In genomic region chr19:2511570-2511969, GRCh38 we compare ENCODE assay signal across 1 cellular context.
TF ChIP-seq lines count a peak whose summit lies in the region.

No MANE protein-coding gene starts in this region.

TF ChIP-seq in HepG2, 621 proteins besides CTCF, POLR2A, EP300 and RAD21 (continued from another document and continues in another):
- TF ChIP-seq SKIL (CRISPR knock-in tag; IDR thresholded peaks at IDR 0.05; ENCODE audit: borderline replicate concordance) (no peak), ZBTB25 (CRISPR knock-in tag; IDR thresholded peaks at IDR 0.05) (no peak), ZNF350 (CRISPR knock-in tag; IDR thresholded peaks at IDR 0.05; ENCODE audit: borderline replicate concordance, low read depth) (no peak; the same call in 1 of the 2 replicates), ZNF615 (CRISPR knock-in tag; IDR thresholded peaks at IDR 0.05; ENCODE audit: borderline replicate concordance) (no peak), ZMYM2 (CRISPR knock-in tag; IDR thresholded peaks at IDR 0.05) (no peak), RCOR2 (CRISPR knock-in tag; IDR thresholded peaks at IDR 0.05) (no peak), TCF12 (IDR thresholded peaks at IDR 0.05) (no peak), TCF12 (CRISPR knock-in tag; IDR thresholded peaks at IDR 0.05) (no peak), RNF2 (conservative IDR thresholded peaks at IDR 0.05; ENCODE audit: low read depth) (no peak), ZFP36L2 (CRISPR knock-in tag; IDR thresholded peaks at IDR 0.05) (no peak), JDP2 (CRISPR knock-in tag; IDR thresholded peaks at IDR 0.05; ENCODE audit: borderline replicate concordance) (no peak), ZNF83 (CRISPR knock-in tag; IDR thresholded peaks at IDR 0.05; ENCODE audit: borderline replicate concordance) (0 out of 2 replicates have a peak, but pooled peaks have one; percentile 37), ZNF552 (CRISPR knock-in tag; IDR thresholded peaks at IDR 0.05; ENCODE audit: borderline replicate concordance) (no peak), IRF9 (CRISPR knock-in tag; IDR thresholded peaks at IDR 0.05; ENCODE audit: borderline replicate concordance) (no peak), GLI4 (CRISPR knock-in tag; IDR thresholded peaks at IDR 0.05; ENCODE audit: borderline replicate concordance) (no peak), HDAC1 (CRISPR knock-in tag; IDR thresholded peaks at IDR 0.05) (no peak), ATF7 (IDR thresholded peaks at IDR 0.05) (no peak), ATF7 (CRISPR knock-in tag; IDR thresholded peaks at IDR 0.05) (no peak), ZNF660 (CRISPR knock-in tag; IDR thresholded peaks at IDR 0.05; ENCODE audit: borderline replicate concordance, low read depth) (no peak), GABPA (IDR thresholded peaks at IDR 0.05; ENCODE audit: low read depth, low read length) (no peak), GABPA (CRISPR knock-in tag; IDR thresholded peaks at IDR 0.05; ENCODE audit: low read depth) (0 out of 2 replicates have a peak, but pooled peaks have one; percentile 30), ZFY (CRISPR knock-in tag; IDR thresholded peaks at IDR 0.05) (0 out of 2 replicates have a peak, but pooled peaks have one; percentile 32), ARID2 (CRISPR knock-in tag; IDR thresholded peaks at IDR 0.05; ENCODE audit: borderline replicate concordance) (0 out of 2 replicates have a peak, but pooled peaks have one; percentile 26), EZH2 (conservative IDR thresholded peaks at IDR 0.05; ENCODE audit: low read depth, low read length) (no peak), RELA (CRISPR knock-in tag; IDR thresholded peaks at IDR 0.05) (no peak), HOXA5 (CRISPR knock-in tag; IDR thresholded peaks at IDR 0.05) (no peak), MYC (CRISPR knock-in tag; IDR thresholded peaks at IDR 0.05; ENCODE audit: borderline replicate concordance) (no peak), TBX2 (CRISPR knock-in tag; IDR thresholded peaks at IDR 0.05; ENCODE audit: borderline replicate concordance) (peak; percentile 28; the same call in 1 of the 2 replicates), MED1 (CRISPR knock-in tag; IDR thresholded peaks at IDR 0.05) (0 out of 2 replicates have a peak, but pooled peaks have one; percentile 13), HNRNPL (IDR thresholded peaks at IDR 0.05; ENCODE audit: low read depth, low read length) (no peak), BCL6 (CRISPR knock-in tag; IDR thresholded peaks at IDR 0.05) (peak; percentile 32; the same call in 1 of the 2 replicates), TERF1 (CRISPR knock-in tag; IDR thresholded peaks at IDR 0.05) (no peak), IKZF1 (IDR thresholded peaks at IDR 0.05) (no peak), REPIN1 (CRISPR knock-in tag; IDR thresholded peaks at IDR 0.05; ENCODE audit: borderline replicate concordance, low read depth) (no peak), SP4 (CRISPR knock-in tag; IDR thresholded peaks at IDR 0.05) (no peak), HMGA1 (CRISPR knock-in tag; conservative IDR thresholded peaks at IDR 0.05) (no peak)
- TF ChIP-seq, protein P1, sequence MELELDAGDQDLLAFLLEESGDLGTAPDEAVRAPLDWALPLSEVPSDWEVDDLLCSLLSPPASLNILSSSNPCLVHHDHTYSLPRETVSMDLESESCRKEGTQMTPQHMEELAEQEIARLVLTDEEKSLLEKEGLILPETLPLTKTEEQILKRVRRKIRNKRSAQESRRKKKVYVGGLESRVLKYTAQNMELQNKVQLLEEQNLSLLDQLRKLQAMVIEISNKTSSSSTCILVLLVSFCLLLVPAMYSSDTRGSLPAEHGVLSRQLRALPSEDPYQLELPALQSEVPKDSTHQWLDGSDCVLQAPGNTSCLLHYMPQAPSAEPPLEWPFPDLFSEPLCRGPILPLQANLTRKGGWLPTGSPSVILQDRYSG (CRISPR knock-in tag; IDR thresholded peaks at IDR 0.05): no peak
- TF ChIP-seq, protein P2, sequence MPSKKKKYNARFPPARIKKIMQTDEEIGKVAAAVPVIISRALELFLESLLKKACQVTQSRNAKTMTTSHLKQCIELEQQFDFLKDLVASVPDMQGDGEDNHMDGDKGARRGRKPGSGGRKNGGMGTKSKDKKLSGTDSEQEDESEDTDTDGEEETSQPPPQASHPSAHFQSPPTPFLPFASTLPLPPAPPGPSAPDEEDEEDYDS (CRISPR knock-in tag; IDR thresholded peaks at IDR 0.05): no peak
- TF ChIP-seq, protein P3, sequence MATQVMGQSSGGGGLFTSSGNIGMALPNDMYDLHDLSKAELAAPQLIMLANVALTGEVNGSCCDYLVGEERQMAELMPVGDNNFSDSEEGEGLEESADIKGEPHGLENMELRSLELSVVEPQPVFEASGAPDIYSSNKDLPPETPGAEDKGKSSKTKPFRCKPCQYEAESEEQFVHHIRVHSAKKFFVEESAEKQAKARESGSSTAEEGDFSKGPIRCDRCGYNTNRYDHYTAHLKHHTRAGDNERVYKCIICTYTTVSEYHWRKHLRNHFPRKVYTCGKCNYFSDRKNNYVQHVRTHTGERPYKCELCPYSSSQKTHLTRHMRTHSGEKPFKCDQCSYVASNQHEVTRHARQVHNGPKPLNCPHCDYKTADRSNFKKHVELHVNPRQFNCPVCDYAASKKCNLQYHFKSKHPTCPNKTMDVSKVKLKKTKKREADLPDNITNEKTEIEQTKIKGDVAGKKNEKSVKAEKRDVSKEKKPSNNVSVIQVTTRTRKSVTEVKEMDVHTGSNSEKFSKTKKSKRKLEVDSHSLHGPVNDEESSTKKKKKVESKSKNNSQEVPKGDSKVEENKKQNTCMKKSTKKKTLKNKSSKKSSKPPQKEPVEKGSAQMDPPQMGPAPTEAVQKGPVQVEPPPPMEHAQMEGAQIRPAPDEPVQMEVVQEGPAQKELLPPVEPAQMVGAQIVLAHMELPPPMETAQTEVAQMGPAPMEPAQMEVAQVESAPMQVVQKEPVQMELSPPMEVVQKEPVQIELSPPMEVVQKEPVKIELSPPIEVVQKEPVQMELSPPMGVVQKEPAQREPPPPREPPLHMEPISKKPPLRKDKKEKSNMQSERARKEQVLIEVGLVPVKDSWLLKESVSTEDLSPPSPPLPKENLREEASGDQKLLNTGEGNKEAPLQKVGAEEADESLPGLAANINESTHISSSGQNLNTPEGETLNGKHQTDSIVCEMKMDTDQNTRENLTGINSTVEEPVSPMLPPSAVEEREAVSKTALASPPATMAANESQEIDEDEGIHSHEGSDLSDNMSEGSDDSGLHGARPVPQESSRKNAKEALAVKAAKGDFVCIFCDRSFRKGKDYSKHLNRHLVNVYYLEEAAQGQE (IDR thresholded peaks at IDR 0.05; ENCODE audit: borderline replicate concordance in 1 of 2, low read depth in 1 of 2, low read length in 2 of 2): no peak
- TF ChIP-seq, protein P4, sequence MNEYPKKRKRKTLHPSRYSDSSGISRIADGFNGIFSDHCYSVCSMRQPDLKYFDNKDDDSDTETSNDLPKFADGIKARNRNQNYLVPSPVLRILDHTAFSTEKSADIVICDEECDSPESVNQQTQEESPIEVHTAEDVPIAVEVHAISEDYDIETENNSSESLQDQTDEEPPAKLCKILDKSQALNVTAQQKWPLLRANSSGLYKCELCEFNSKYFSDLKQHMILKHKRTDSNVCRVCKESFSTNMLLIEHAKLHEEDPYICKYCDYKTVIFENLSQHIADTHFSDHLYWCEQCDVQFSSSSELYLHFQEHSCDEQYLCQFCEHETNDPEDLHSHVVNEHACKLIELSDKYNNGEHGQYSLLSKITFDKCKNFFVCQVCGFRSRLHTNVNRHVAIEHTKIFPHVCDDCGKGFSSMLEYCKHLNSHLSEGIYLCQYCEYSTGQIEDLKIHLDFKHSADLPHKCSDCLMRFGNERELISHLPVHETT (CRISPR knock-in tag; conservative IDR thresholded peaks at IDR 0.05): no peak
- TF ChIP-seq, protein P5, sequence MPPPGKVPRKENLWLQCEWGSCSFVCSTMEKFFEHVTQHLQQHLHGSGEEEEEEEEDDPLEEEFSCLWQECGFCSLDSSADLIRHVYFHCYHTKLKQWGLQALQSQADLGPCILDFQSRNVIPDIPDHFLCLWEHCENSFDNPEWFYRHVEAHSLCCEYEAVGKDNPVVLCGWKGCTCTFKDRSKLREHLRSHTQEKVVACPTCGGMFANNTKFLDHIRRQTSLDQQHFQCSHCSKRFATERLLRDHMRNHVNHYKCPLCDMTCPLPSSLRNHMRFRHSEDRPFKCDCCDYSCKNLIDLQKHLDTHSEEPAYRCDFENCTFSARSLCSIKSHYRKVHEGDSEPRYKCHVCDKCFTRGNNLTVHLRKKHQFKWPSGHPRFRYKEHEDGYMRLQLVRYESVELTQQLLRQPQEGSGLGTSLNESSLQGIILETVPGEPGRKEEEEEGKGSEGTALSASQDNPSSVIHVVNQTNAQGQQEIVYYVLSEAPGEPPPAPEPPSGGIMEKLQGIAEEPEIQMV (CRISPR knock-in tag; IDR thresholded peaks at IDR 0.05; ENCODE audit: low read depth): no peak
- TF ChIP-seq, protein P6, sequence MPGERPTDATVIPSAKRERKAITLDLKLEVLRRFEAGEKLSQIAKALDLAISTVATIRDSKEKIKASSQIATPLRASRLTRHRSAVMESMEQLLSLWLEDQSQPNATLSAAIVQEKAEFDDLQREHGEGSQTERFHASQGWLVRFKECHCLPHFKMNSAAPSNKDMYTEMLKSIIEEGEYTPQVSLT (CRISPR knock-in tag; IDR thresholded peaks at IDR 0.05; ENCODE audit: borderline replicate concordance, low read depth): no peak
- TF ChIP-seq, protein P7, sequence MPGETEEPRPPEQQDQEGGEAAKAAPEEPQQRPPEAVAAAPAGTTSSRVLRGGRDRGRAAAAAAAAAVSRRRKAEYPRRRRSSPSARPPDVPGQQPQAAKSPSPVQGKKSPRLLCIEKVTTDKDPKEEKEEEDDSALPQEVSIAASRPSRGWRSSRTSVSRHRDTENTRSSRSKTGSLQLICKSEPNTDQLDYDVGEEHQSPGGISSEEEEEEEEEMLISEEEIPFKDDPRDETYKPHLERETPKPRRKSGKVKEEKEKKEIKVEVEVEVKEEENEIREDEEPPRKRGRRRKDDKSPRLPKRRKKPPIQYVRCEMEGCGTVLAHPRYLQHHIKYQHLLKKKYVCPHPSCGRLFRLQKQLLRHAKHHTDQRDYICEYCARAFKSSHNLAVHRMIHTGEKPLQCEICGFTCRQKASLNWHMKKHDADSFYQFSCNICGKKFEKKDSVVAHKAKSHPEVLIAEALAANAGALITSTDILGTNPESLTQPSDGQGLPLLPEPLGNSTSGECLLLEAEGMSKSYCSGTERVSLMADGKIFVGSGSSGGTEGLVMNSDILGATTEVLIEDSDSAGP (CRISPR knock-in tag; IDR thresholded peaks at IDR 0.05; ENCODE audit: borderline replicate concordance): 0 out of 2 replicates have a peak, but pooled peaks have one; percentile 23
- TF ChIP-seq, protein P8, sequence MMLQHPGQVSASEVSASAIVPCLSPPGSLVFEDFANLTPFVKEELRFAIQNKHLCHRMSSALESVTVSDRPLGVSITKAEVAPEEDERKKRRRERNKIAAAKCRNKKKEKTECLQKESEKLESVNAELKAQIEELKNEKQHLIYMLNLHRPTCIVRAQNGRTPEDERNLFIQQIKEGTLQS (CRISPR knock-in tag; IDR thresholded peaks at IDR 0.05): no peak
